In the genomic region with DNA sequence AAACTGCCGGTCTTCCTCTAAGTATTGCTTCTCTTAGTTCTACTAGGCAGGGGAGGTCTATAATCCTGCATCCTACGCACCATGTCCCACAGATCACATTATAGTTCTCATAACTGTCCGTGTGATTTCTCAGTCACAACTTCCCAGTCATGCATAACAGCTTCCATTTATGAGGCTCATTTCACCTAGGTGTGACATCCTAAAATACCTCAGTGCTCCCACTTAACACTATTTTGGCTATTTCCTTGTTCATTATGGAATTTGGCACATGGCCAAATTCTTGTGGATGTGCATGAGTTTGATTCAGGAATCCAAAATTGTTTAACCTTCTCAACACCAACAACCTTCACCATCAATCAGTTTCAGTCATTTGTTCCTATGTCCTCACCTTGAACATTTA, we compare ENCODE assay signal across 26 cellular contexts.
"Had no signal": no experiment of that assay in that cellular context is flagged by ENCODE, and none has a peak within 500 bp of the region (broad histone marks: within the 10 kb centered on the region; RNA-seq: fewer than 3 reads in every experiment).

No MANE protein-coding gene starts in this region.

- H3K4me3 Mint-ChIP-seq: memory B cell; natural killer cell; stimulated activated naive CD8-positive, alpha-beta T cell treated with anti-CD3 and anti-CD28 coated beads, Interleukin-15, amount 100 ng/mL, for 72 hours had no signal

- ATAC-seq: heart right ventricle; left lobe of liver; natural killer cell; pancreas; sciatic nerve; stimulated activated naive CD8-positive, alpha-beta T cell treated with anti-CD3 and anti-CD28 coated beads, Interleukin-15, amount 100 ng/mL, for 72 hours had no signal

- H3K4me3 ChIP-seq: coronary artery, esophagus squamous epithelium, heart right ventricle, lung, pancreas, smooth muscle cell, suprapubic skin, vagina had no signal

- H3K27me3 Mint-ChIP-seq: memory B cell; stimulated activated naive CD8-positive, alpha-beta T cell treated with anti-CD3 and anti-CD28 coated beads, Interleukin-15, amount 100 ng/mL, for 72 hours had no signal

- DNase-seq: dermis blood vessel endothelial cell; effector memory CD4-positive, alpha-beta T cell; erythroblast; esophagus squamous epithelium; foreskin melanocyte; glutamatergic neuron; heart right ventricle; hippocampal formation; natural killer cell; occipital lobe; pancreas; stimulated activated CD4-positive, alpha-beta T cell treated with anti-CD3 and anti-CD28 coated beads, Interleukin-12 subunit alpha, Interleukin-12 subunit beta, amount 100 ng/mL, for 4 hours; stimulated activated CD4-positive, alpha-beta T cell treated with anti-CD3 and anti-CD28 coated beads, Interleukin-1b, Interleukin-23, amount 100 ng/mL, for 48 hours; stimulated activated CD4-positive, alpha-beta T cell treated with anti-CD3 and anti-CD28 coated beads, Interleukin-4, amount 100 ng/mL, for 1 hour; stimulated activated CD8-positive, alpha-beta memory T cell treated with anti-CD3 and anti-CD28 coated beads, Interleukin-4, amount 100 ng/mL, for 48 hours; stimulated activated naive CD4-positive, alpha-beta T cell; stimulated activated naive CD8-positive, alpha-beta T cell treated with anti-CD3 and anti-CD28 coated beads, Interleukin-15, amount 100 ng/mL, for 72 hours; trophoblast cell had no signal

- H3K27ac Mint-ChIP-seq: memory B cell; natural killer cell; stimulated activated naive CD8-positive, alpha-beta T cell treated with anti-CD3 and anti-CD28 coated beads, Interleukin-15, amount 100 ng/mL, for 72 hours had no signal

- H3K36me3 Mint-ChIP-seq: memory B cell had no signal

- H3K4me1 Mint-ChIP-seq: natural killer cell; stimulated activated naive CD8-positive, alpha-beta T cell treated with anti-CD3 and anti-CD28 coated beads, Interleukin-15, amount 100 ng/mL, for 72 hours had no signal
